ENCODE assay signal across 10 cellular contexts in the genomic region with DNA sequence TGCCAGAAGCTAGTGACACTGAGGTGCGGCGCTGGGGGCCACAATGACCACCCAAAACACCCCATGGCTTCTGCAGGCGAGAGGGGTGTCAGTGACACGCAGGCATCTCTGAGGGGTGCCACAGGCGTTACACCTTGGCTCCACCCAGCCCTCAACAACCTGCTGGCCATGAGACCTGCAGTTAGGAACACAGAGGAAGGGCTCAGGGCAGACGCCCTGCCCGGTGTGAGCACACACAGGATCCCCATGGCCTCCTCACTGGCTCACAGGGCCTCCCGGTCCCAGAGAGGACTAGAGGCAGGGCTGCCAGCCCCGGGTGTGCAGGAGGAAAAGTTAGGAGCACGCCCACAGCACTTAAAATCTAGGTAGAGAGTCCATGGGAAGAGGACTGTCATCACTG.
"Had no signal": no experiment of that assay in that cellular context is flagged by ENCODE, and none has a peak within 500 bp of the region (broad histone marks: within the 10 kb centered on the region; RNA-seq: fewer than 3 reads in every experiment).

No MANE protein-coding gene starts in this region.

- H3K4me3 ChIP-seq: heart left ventricle, left lung, psoas muscle, stomach, thyroid gland had no signal

- H3K27ac ChIP-seq: left lung, psoas muscle, thyroid gland had no signal

- ATAC-seq: heart left ventricle, left lung had no signal

- H3K27me3 ChIP-seq: heart left ventricle, left lung, stomach, thyroid gland had no signal

- H3K9me3 ChIP-seq: heart left ventricle, left lung, psoas muscle, stomach, thyroid gland had no signal

- DNase-seq: activated B cell treated with CpG ODN at 0.5 μM for 24 hours; activated CD4-positive, alpha-beta T cell treated with anti-CD3 and anti-CD28 coated beads, Interleukin-2, amount 10 ng/mL, durations not matched to agents 24 days and 14 days; activated naive CD4-positive, alpha-beta T cell; foreskin melanocyte; heart left ventricle; left lung; psoas muscle; stimulated activated CD4-positive, alpha-beta T cell treated with anti-CD3 and anti-CD28 coated beads, Interleukin-4, amount 100 ng/mL, for 1 hour; stomach had no signal
